ENCODE assay signal across 8 cellular contexts in genomic region chr4:153153339-153153851, GRCh38. TPM values are rescaled to one million over a fixed set of nuclear protein-coding genes. Genes with fewer than 3 reads are reported as not detected.
DNase-seq lines count a peak whose midpoint lies in the region; ATAC-seq and TF ChIP-seq lines count a peak whose summit lies in the region.

No MANE protein-coding gene starts in this region.

- no peak overlapping the region for H3K9ac ChIP-seq in trophoblast cell (ENCODE audit: low read length)

- intact Hi-C loops in cardiac septum (cut with DNase I) = loop anchor here (5.0 kb wide), 1 partner anchor 69 kb away; no protein-coding TSS in a partner anchor

- peaks cover 3% of the 10 kb centered on the region for H3K79me1 ChIP-seq in trophoblast cell (ENCODE audit: low read length)

- peak overlapping the region; percentile 83 for H3K4me2 ChIP-seq in trophoblast cell (ENCODE audit: low read length)

- peak overlapping the region; percentile 38 for H3K18ac ChIP-seq in trophoblast cell (ENCODE audit: low read length)

- no peak overlapping the region for H3K27ac ChIP-seq in CD8-positive, alpha-beta memory T cell (ENCODE audit: low read depth, low read length)
- H3K27ac ChIP-seq in HL-60 (replicated peaks) (peak overlapping the region; percentile 55), SJSA1 (peak overlapping the region; percentile 63), trophoblast cell (ENCODE audit: low read depth, low read length) (peak overlapping the region; percentile 21)

- H3K4me1 Mint-ChIP-seq in CD8-positive, alpha-beta memory T cell = peaks cover 11 to 27% (median 20%) of the 10 kb centered on the region in 3 donors
- peaks cover 38% of the 10 kb centered on the region for H3K4me1 Mint-ChIP-seq in activated naive CD4-positive, alpha-beta T cell treated with anti-CD3 and anti-CD28 coated beads, Interleukin-2, amount 50 U/mL, for 24 hours

- peak overlapping the region; percentile 49 for H4K8ac ChIP-seq in trophoblast cell (ENCODE audit: low read depth, low read length)

- H4K91ac ChIP-seq in trophoblast cell (ENCODE audit: low read depth, low read length) = peak overlapping the region; percentile 46

- H3K79me2 ChIP-seq in trophoblast cell (ENCODE audit: control insufficient read depth, insufficient read depth, low read length, poor library complexity) = no peaks in the 10 kb centered on the region

- H3K27ac Mint-ChIP-seq in CD8-positive, alpha-beta memory T cell = peak overlapping the region in 5 of 8 donors; percentile 17 to 94 (median 60)
- peak overlapping the region; percentile 81 for H3K27ac Mint-ChIP-seq in activated naive CD4-positive, alpha-beta T cell treated with anti-CD3 and anti-CD28 coated beads, Interleukin-2, amount 50 U/mL, for 24 hours

- H3K36me3 Mint-ChIP-seq in CD8-positive, alpha-beta memory T cell = no peaks in the 10 kb centered on the region
- H3K36me3 Mint-ChIP-seq in activated naive CD4-positive, alpha-beta T cell treated with anti-CD3 and anti-CD28 coated beads, Interleukin-2, amount 50 U/mL, for 24 hours = no peaks in the 10 kb centered on the region

- H2AK5ac ChIP-seq in trophoblast cell (ENCODE audit: low read length) = no peak overlapping the region

- H4K12ac ChIP-seq in trophoblast cell (ENCODE audit: low read depth, low read length) = no peak overlapping the region

- POLR2A ChIA-PET in CD8-positive, alpha-beta memory T cell (lab: Charles Lee) = no interaction called here

- H2AFZ ChIP-seq in trophoblast cell (ENCODE audit: insufficient read depth, low read length, poor library complexity) = peak overlapping the region; percentile 59

- H2BK120ac ChIP-seq in trophoblast cell (ENCODE audit: insufficient read depth, low read length, poor library complexity) = no peak overlapping the region

- H3K4me1 ChIP-seq in CD8-positive, alpha-beta memory T cell (ENCODE audit: insufficient read depth, low read length) = peaks cover 13% of the 10 kb centered on the region
- peaks cover 27% of the 10 kb centered on the region for H3K4me1 ChIP-seq in SJSA1 (replicated peaks)
- H3K4me1 ChIP-seq in trophoblast cell (ENCODE audit: control insufficient read depth in 1 of 2, insufficient read depth in 2 of 2, low read length in 2 of 2) = peaks cover 8 to 12% of the 10 kb centered on the region in 2 experiments

- H3K27me3 Mint-ChIP-seq in CD8-positive, alpha-beta memory T cell = peaks cover 21 to 62% of the 10 kb centered on the region in 2 donors
- no peaks in the 10 kb centered on the region for H3K27me3 Mint-ChIP-seq in activated naive CD4-positive, alpha-beta T cell treated with anti-CD3 and anti-CD28 coated beads, Interleukin-2, amount 50 U/mL, for 24 hours

- no peaks in the 10 kb centered on the region for H3K9me3 ChIP-seq in CD8-positive, alpha-beta memory T cell (ENCODE audit: low read length)
- H3K9me3 ChIP-seq in SJSA1 (replicated peaks) (no peaks in the 10 kb centered on the region), trophoblast cell (ENCODE audit: insufficient read depth, low read depth, low read length) (peaks cover 2% of the 10 kb centered on the region)

- no peaks in the 10 kb centered on the region for H3K36me3 ChIP-seq in CD8-positive, alpha-beta memory T cell (ENCODE audit: insufficient read depth, low read length)
- H3K36me3 ChIP-seq in SJSA1 (no peaks in the 10 kb centered on the region), trophoblast cell (ENCODE audit: control insufficient read depth in 1 of 2, insufficient read depth in 2 of 2, low read length in 2 of 2) (no peaks in the 10 kb centered on the region)

- H3K4ac ChIP-seq in trophoblast cell (ENCODE audit: low read depth, low read length) = no peak overlapping the region

- TF ChIP-seq CTCF in HL-60 (IDR thresholded peaks at IDR 0.05; ENCODE audit: insufficient read depth, low read length) = no peak

- peak overlapping the region; percentile 70 for H3K4me3 ChIP-seq in CD8-positive, alpha-beta memory T cell (ENCODE audit: low read length)
- H3K4me3 ChIP-seq in HL-60 (replicated peaks; ENCODE audit: insufficient read depth, low read length) = peak overlapping the region; percentile 47
- H3K4me3 ChIP-seq in SJSA1 = peak overlapping the region; percentile 46
- peak overlapping the region; percentile 70 for H3K4me3 ChIP-seq in trophoblast cell (ENCODE audit: low read depth, low read length)

- peak overlapping the region; percentile 78 to 91 (median 87) for H3K4me3 Mint-ChIP-seq in CD8-positive, alpha-beta memory T cell
- peak overlapping the region; percentile 92 for H3K4me3 Mint-ChIP-seq in activated naive CD4-positive, alpha-beta T cell treated with anti-CD3 and anti-CD28 coated beads, Interleukin-2, amount 50 U/mL, for 24 hours

- no peak overlapping the region for H2BK12ac ChIP-seq in trophoblast cell (ENCODE audit: low read length)

- ATAC-seq in GM19455 (IDR thresholded peaks at IDR 0.05; ENCODE audit: unreplicated experiment) = peak; percentile 57

- H3K9me3 Mint-ChIP-seq in CD8-positive, alpha-beta memory T cell = peaks cover 0 to 2% (median 0%) of the 10 kb centered on the region in 5 donors
- H3K9me3 Mint-ChIP-seq in activated naive CD4-positive, alpha-beta T cell treated with anti-CD3 and anti-CD28 coated beads, Interleukin-2, amount 50 U/mL, for 24 hours = no peaks in the 10 kb centered on the region

- no peak overlapping the region for H3K23ac ChIP-seq in trophoblast cell (ENCODE audit: low read length)

- H3K14ac ChIP-seq in trophoblast cell (ENCODE audit: low read length) = peak overlapping the region; percentile 37

- CTCF ChIA-PET in CD8-positive, alpha-beta memory T cell (lab: Charles Lee) = no interaction called here

- WGBS in trophoblast cell (ENCODE audit: extremely low coverage, insufficient coverage, insufficient read length) = no CpG with 5 or more reads among the region's 53 CpGs

- no peaks in the 10 kb centered on the region for H3K27me3 ChIP-seq in CD8-positive, alpha-beta memory T cell (ENCODE audit: insufficient read depth, low read length, poor library complexity, severe bottlenecking)
- H3K27me3 ChIP-seq in HL-60 (ENCODE audit: insufficient read depth, poor library complexity, severe bottlenecking) (no peaks in the 10 kb centered on the region), SJSA1 (replicated peaks) (no peaks in the 10 kb centered on the region), trophoblast cell (ENCODE audit: insufficient read depth, low read length) (no peaks in the 10 kb centered on the region)

- peak; percentile 37 to 71 (median 56) for DNase-seq in CD8-positive, alpha-beta memory T cell
- DNase-seq in HL-60 (ENCODE audit: low read depth in 1 of 2, low spot score in 1 of 2) = peak; percentile 31 to 58
- peak; percentile 76 to 83 for DNase-seq in SJSA1 (ENCODE audit: low read depth in 1 of 2, low spot score in 2 of 2)
- peak; percentile 79 for DNase-seq in cardiac septum (ENCODE audit: low spot score)
- DNase-seq in trophoblast cell = peak in 1 of 2 donors; percentile 43
- DNase-seq in ureter (ENCODE audit: low spot score) = peak; percentile 51

- no peak overlapping the region for H2BK5ac ChIP-seq in trophoblast cell (ENCODE audit: low read depth, low read length, poor library complexity)

RNA-seq across cellular contexts. Expression of gene TRIM2, which starts 50.8 kb away (rescaled TPM):
- total RNA-seq in CD8-positive, alpha-beta memory T cell = under 1 TPM; 0.24 to 0.29 TPM
- polyA plus RNA-seq in CD8-positive, alpha-beta memory T cell = 1.5 TPM
- 11.7 and 22.4 TPM in 2 replicates for total RNA-seq in SJSA1 (2014; rRNA removed; shearing (Covaris generic))
- total RNA-seq in cardiac septum = 23.4 TPM
- 3.4 and 4.1 TPM in 2 replicates for polyA plus RNA-seq in trophoblast cell (2013)
- total RNA-seq in ureter = 90.6 TPM
